ENCODE assay signal across 29 cellular contexts in the genomic region with DNA sequence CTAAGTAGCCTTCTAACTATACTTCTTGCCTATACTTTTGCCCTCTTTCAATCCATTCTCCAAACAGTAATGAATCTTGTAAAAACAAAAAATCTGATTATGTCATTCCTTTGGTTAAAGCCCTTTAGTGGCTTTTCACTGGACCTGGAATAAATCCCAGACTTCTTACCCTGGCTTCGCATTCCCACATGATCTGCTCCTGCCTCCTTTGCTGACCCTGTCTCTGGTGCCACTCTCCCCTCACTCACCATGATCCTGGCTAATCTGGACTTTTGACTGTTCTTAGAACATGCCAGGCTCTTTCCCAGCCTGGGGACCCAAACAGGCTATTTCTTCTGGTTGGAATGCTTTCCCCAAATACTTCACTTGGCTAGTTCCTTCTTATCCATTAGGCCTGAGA.
"Had no signal": no experiment of that assay in that cellular context is flagged by ENCODE, and none has a peak within 500 bp of the region (broad histone marks: within the 10 kb centered on the region; RNA-seq: fewer than 3 reads in every experiment).

No MANE protein-coding gene starts in this region.

- FAIRE-seq: endothelial cell of umbilical vein, small intestine had no signal

- H3K36me3 ChIP-seq: colonic mucosa, esophagus muscularis mucosa, lower lobe of right lung, prostate gland, thoracic aorta, tibial nerve, upper lobe of right lung, uterus had no signal

- H3K4me1 ChIP-seq: colonic mucosa, esophagus muscularis mucosa, lower lobe of right lung, prostate gland, tibial nerve, upper lobe of right lung, uterus had no signal

- H3K27ac ChIP-seq: colonic mucosa, esophagus muscularis mucosa, lower lobe of right lung, prostate gland, tibial nerve, upper lobe of right lung, uterus had no signal

- H3K27ac Mint-ChIP-seq: dendritic cell treated with granulocyte-macrophage colony-stimulating factor and Interleukin-4, amounts not matched to agents 40 ng/mL and 50 ng/mL, for 4 days; memory B cell; natural killer cell treated with Interleukin-12 subunit alpha and Interleukin-12 subunit beta and Interleukin-15 and Interleukin-18, amount 100 ng/mL, for 72 hours; stimulated activated naive B cell treated with anti-CD40 and anti-IgM and Interleukin-4, amounts not matched to agents 10 μg/mL and 1 μg/mL and 100 μg/mL, for 72 hours; stimulated activated naive CD8-positive, alpha-beta T cell treated with anti-CD3 and anti-CD28 coated beads, Interleukin-15, Interleukin-2, amounts not matched to agents 100 ng/mL and 50 ng/mL, for 24 hours had no signal

- H3K4me3 Mint-ChIP-seq: dendritic cell treated with granulocyte-macrophage colony-stimulating factor and Interleukin-4, amounts not matched to agents 40 ng/mL and 50 ng/mL, for 4 days; immature natural killer cell; memory B cell; natural killer cell treated with Interleukin-12 subunit alpha and Interleukin-12 subunit beta and Interleukin-15 and Interleukin-18, amount 100 ng/mL, for 72 hours; neural crest cell; stimulated activated naive B cell treated with anti-CD40 and anti-IgM and Interleukin-4, amounts not matched to agents 10 μg/mL and 1 μg/mL and 100 μg/mL, for 72 hours; stimulated activated naive CD8-positive, alpha-beta T cell treated with anti-CD3 and anti-CD28 coated beads, Interleukin-15, Interleukin-2, amounts not matched to agents 100 ng/mL and 50 ng/mL, for 24 hours had no signal

- H3K9me3 ChIP-seq: colonic mucosa, esophagus muscularis mucosa, lower lobe of right lung, mucosa of descending colon, prostate gland, thoracic aorta, tibial nerve, upper lobe of right lung, uterus had no signal

- H3K9me3 Mint-ChIP-seq: dendritic cell treated with granulocyte-macrophage colony-stimulating factor and Interleukin-4, amounts not matched to agents 40 ng/mL and 50 ng/mL, for 4 days; immature natural killer cell; memory B cell; naive B cell; natural killer cell treated with Interleukin-12 subunit alpha and Interleukin-12 subunit beta and Interleukin-15 and Interleukin-18, amount 100 ng/mL, for 72 hours; neural crest cell; stimulated activated naive B cell treated with anti-CD40 and anti-IgM and Interleukin-4, amounts not matched to agents 10 μg/mL and 1 μg/mL and 100 μg/mL, for 72 hours; stimulated activated naive CD8-positive, alpha-beta T cell treated with anti-CD3 and anti-CD28 coated beads, Interleukin-15, Interleukin-2, amounts not matched to agents 100 ng/mL and 50 ng/mL, for 24 hours had no signal

- DNase-seq: colonic mucosa; effector CD8-positive, alpha-beta T cell; foreskin melanocyte; hypothalamus; immature natural killer cell; islet precursor cell; kidney glomerular epithelial cell; left colon; left ventricle myocardium superior; lower lobe of right lung; mucosa of descending colon; naive B cell; right cardiac atrium; small intestine; stimulated activated CD4-positive, alpha-beta T cell treated with anti-CD3 and anti-CD28 coated beads, Interleukin-15, amount 100 ng/mL, for 24 hours; stimulated activated CD4-positive, alpha-beta T cell treated with anti-CD3 and anti-CD28 coated beads, Interleukin-2, amount 100 ng/mL, for 48 hours; stimulated activated naive B cell treated with anti-CD40 and anti-IgM and Interleukin-4, amounts not matched to agents 10 μg/mL and 1 μg/mL and 100 μg/mL, for 72 hours; upper lobe of right lung; uterus had no signal

- H3K4me3 ChIP-seq: colonic mucosa, esophagus muscularis mucosa, lower lobe of right lung, mucosa of descending colon, prostate gland, thoracic aorta, tibial nerve, upper lobe of right lung, uterus had no signal

- H3K36me3 Mint-ChIP-seq: immature natural killer cell; memory B cell; naive B cell; natural killer cell treated with Interleukin-12 subunit alpha and Interleukin-12 subunit beta and Interleukin-15 and Interleukin-18, amount 100 ng/mL, for 72 hours; stimulated activated naive B cell treated with anti-CD40 and anti-IgM and Interleukin-4, amounts not matched to agents 10 μg/mL and 1 μg/mL and 100 μg/mL, for 72 hours had no signal

- H3K4me1 Mint-ChIP-seq: immature natural killer cell; memory B cell; naive B cell; neural crest cell; stimulated activated naive B cell treated with anti-CD40 and anti-IgM and Interleukin-4, amounts not matched to agents 10 μg/mL and 1 μg/mL and 100 μg/mL, for 72 hours had no signal

- H3K27me3 ChIP-seq: colonic mucosa, esophagus muscularis mucosa, tibial nerve, upper lobe of right lung, uterus had no signal

- H3K27me3 Mint-ChIP-seq: dendritic cell treated with granulocyte-macrophage colony-stimulating factor and Interleukin-4, amounts not matched to agents 40 ng/mL and 50 ng/mL, for 4 days; natural killer cell treated with Interleukin-12 subunit alpha and Interleukin-12 subunit beta and Interleukin-15 and Interleukin-18, amount 100 ng/mL, for 72 hours; stimulated activated naive B cell treated with anti-CD40 and anti-IgM and Interleukin-4, amounts not matched to agents 10 μg/mL and 1 μg/mL and 100 μg/mL, for 72 hours; stimulated activated naive CD8-positive, alpha-beta T cell treated with anti-CD3 and anti-CD28 coated beads, Interleukin-15, Interleukin-2, amounts not matched to agents 100 ng/mL and 50 ng/mL, for 24 hours had no signal

- ATAC-seq: left colon; left ventricle myocardium superior; lower lobe of right lung; mucosa of descending colon; natural killer cell treated with Interleukin-12 subunit alpha and Interleukin-12 subunit beta and Interleukin-15 and Interleukin-18, amount 100 ng/mL, for 72 hours; right cardiac atrium; stimulated activated naive B cell treated with anti-CD40 and anti-IgM and Interleukin-4, amounts not matched to agents 10 μg/mL and 1 μg/mL and 100 μg/mL, for 72 hours; upper lobe of right lung had no signal
